ENCODE assay signal across 17 cellular contexts in the genomic region with DNA sequence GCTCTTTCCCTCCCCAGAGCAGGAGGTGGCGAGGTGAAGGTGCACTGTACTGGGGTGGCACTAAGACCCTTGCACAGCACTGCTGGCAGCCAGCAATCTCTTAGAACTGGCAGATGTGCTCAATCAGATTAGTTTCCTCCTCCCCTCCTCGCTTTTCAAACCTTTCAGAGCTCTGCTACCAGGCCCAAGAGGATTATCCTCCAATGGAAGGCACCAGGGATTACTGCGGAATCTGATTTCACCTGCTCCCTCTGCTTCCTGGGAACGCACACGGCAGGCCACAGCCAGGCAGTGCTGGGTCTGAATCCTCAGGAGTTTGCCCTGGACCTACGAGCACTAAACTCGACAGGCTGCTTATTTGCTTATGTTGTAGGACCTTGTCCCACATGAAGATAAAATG. TPM values are rescaled to one million over a fixed set of nuclear protein-coding genes. Genes with fewer than 3 reads are reported as not detected.
DNase-seq lines count a peak whose midpoint lies in the region; ATAC-seq and TF ChIP-seq lines count a peak whose summit lies in the region.
"Had no signal": no experiment of that assay in that cellular context is flagged by ENCODE, and none has a peak within 500 bp of the region (broad histone marks: within the 10 kb centered on the region; RNA-seq: fewer than 3 reads in every experiment).

No MANE protein-coding gene starts in this region.

- H3K4me1 ChIP-seq in spleen: peaks cover 17 to 55% (median 39%) of the 10 kb centered on the region in 6 donors
- H3K4me1 ChIP-seq: ascending aorta, gastrocnemius medialis had no signal

- H3K36me3 Mint-ChIP-seq in endothelial cell (ENCODE audit: low read depth, unreplicated experiment) (peaks cover 43% of the 10 kb centered on the region), CD14-positive monocyte (no peaks in the 10 kb centered on the region)

- no peak for TF ChIP-seq POLR2A in spleen (IDR thresholded peaks at IDR 0.05)

- ATAC-seq in Right ventricle myocardium inferior: no peak
- ATAC-seq in GM18502 (IDR thresholded peaks at IDR 0.05; ENCODE audit: poor library complexity, unreplicated experiment): no peak
- ATAC-seq: gastrocnemius medialis, PC-3 had no signal

- H3K9me3 Mint-ChIP-seq in endothelial cell (ENCODE audit: unreplicated experiment) (no peaks in the 10 kb centered on the region), CD14-positive monocyte (peaks cover 0 to 2% (median 0%) of the 10 kb centered on the region in 7 donors)
- H3K9me3 Mint-ChIP-seq: activated T-helper 2 cell treated with anti-CD3 and anti-CD28 coated beads, Interferon-gamma antibody, Interleukin-2, Interleukin-4, amounts not matched to agents 10 μg/mL and 5 μg/mL and 100 μg/mL, durations not matched to agents 14 hours and 24 hours and 36 hours had no signal

- H3K4me3 Mint-ChIP-seq in endothelial cell (ENCODE audit: unreplicated experiment) (peak overlapping the region; percentile 47), CD14-positive monocyte (no peak overlapping the region)

- H3K4me1 Mint-ChIP-seq in endothelial cell (ENCODE audit: unreplicated experiment) (peaks cover 52% of the 10 kb centered on the region), CD14-positive monocyte (peaks cover 20% of the 10 kb centered on the region)

- H3K27me3 Mint-ChIP-seq in endothelial cell (ENCODE audit: unreplicated experiment) (peaks cover 10% of the 10 kb centered on the region), CD14-positive monocyte (ENCODE audit: low read depth in 3 of 3) (peaks cover 9 to 13% (median 12%) of the 10 kb centered on the region in 3 donors)

- peaks cover 0 to 6% (median 0%) of the 10 kb centered on the region in 7 donors for H3K27me3 ChIP-seq in spleen (replicated peaks in 1 of 7)
- H3K27me3 ChIP-seq: ascending aorta, gastrocnemius medialis, right atrium auricular region had no signal

- TF ChIP-seq CTCF in endothelial cell (IDR thresholded peaks at IDR 0.05; ENCODE audit: unreplicated experiment) (no peak), spleen (IDR thresholded peaks at IDR 0.05 in 8 of 11, conservative IDR thresholded peaks at IDR 0.05 in 3 of 11) (no peak), GM10266 (IDR thresholded peaks at IDR 0.05; ENCODE audit: control insufficient read depth, insufficient read depth, low read depth, missing control alignments) (no peak), CD14-positive monocyte (IDR thresholded peaks at IDR 0.05) (no peak)

- 60 to 71% (median 69%) methylated on average over 7 of the region's 7 CpGs for WGBS in spleen, 5 donors

- peak overlapping the region; percentile 89 for H3K27ac Mint-ChIP-seq in endothelial cell (ENCODE audit: unreplicated experiment)
- no peak overlapping the region for H3K27ac Mint-ChIP-seq in CD14-positive monocyte
- H3K27ac Mint-ChIP-seq: activated T-helper 2 cell treated with anti-CD3 and anti-CD28 coated beads, Interferon-gamma antibody, Interleukin-2, Interleukin-4, amounts not matched to agents 10 μg/mL and 5 μg/mL and 100 μg/mL, durations not matched to agents 14 hours and 24 hours and 36 hours had no signal

- peaks cover 0 to 26% (median 0%) of the 10 kb centered on the region in 6 donors for H3K36me3 ChIP-seq in spleen
- H3K36me3 ChIP-seq: ascending aorta, gastrocnemius medialis, right atrium auricular region had no signal

- DNase-seq in ELF-1 (ENCODE audit: low read depth, low spot score) (peak; percentile 44), NCI-H69 (lab: John Stamatoyannopoulos, UW) (peak; percentile 57), endothelial cell (ENCODE audit: low spot score) (no peak), spleen (peak; percentile 49), GM10266 (ENCODE audit: extremely low spot score) (no peak), Right ventricle myocardium inferior (ENCODE audit: missing footprints) (no peak), CD14-positive monocyte (ENCODE audit: low spot score) (no peak)
- DNase-seq: effector CD4-positive, alpha-beta T cell; gastrocnemius medialis; NCI-H187; PC-3 had no signal

- H3K9me3 ChIP-seq in spleen: no peaks in the 10 kb centered on the region
- H3K9me3 ChIP-seq: ascending aorta, gastrocnemius medialis, right atrium auricular region had no signal

- peak overlapping the region in 1 of 8 donors; percentile 14 for H3K27ac ChIP-seq in spleen
- H3K27ac ChIP-seq: ascending aorta, gastrocnemius medialis, KMS-11, right atrium auricular region had no signal

- intact Hi-C loops in spleen (cut with DNase I; ENCODE audit: low total_unique reads) (no loop called here), Right ventricle myocardium inferior (cut with DNase I) (loop anchor here (10.0 kb wide), 1 partner anchor 237 kb away; no protein-coding TSS in a partner anchor), CD14-positive monocyte (cut with micrococcal nuclease) (no loop called here)

- no peak overlapping the region for H3K4me3 ChIP-seq in spleen
- H3K4me3 ChIP-seq: ascending aorta, gastrocnemius medialis, right atrium auricular region had no signal

RNA-seq across cellular contexts. Expression of a gene that starts 32.8 kb away (rescaled TPM):
- 1.2 TPM for total RNA-seq in endothelial cell (ENCODE audit: unreplicated experiment)
- not detected for total RNA-seq in spleen
- polyA plus RNA-seq in spleen: under 1 TPM in 1 of 3 donors, not detected in 2; 0.24 TPM
- total RNA-seq in Right ventricle myocardium inferior: 3.5 TPM
- not detected for polyA plus RNA-seq in CD14-positive monocyte
- total RNA-seq: activated T-helper 2 cell treated with anti-CD3 and anti-CD28 coated beads, Interferon-gamma antibody, Interleukin-2, Interleukin-4, amounts not matched to agents 10 μg/mL and 5 μg/mL and 100 μg/mL, durations not matched to agents 14 hours and 24 hours and 36 hours; ascending aorta; gastrocnemius medialis; PC-3; right atrium auricular region; T-helper 1 cell treated with Interleukin-12 subunit alpha and Interleukin-12 subunit beta and Interleukin-4 antibody, amounts not matched to agents 30 ng/mL and 1 ng/mL, for 36 hours had no signal

RNA-seq across cellular contexts. Expression of a gene that starts 50.2 kb away (rescaled TPM):
- total RNA-seq in endothelial cell (ENCODE audit: unreplicated experiment): 65.0 TPM
- total RNA-seq in spleen: 10 to 100 TPM; 11.7 to 24.9 (median 19.3) TPM
- 1 to 10 TPM; 1.3 to 3.4 (median 1.8) TPM for polyA plus RNA-seq in spleen
- 10.2 TPM for total RNA-seq in Right ventricle myocardium inferior
- polyA plus RNA-seq in CD14-positive monocyte: not detected
- total RNA-seq: activated T-helper 2 cell treated with anti-CD3 and anti-CD28 coated beads, Interferon-gamma antibody, Interleukin-2, Interleukin-4, amounts not matched to agents 10 μg/mL and 5 μg/mL and 100 μg/mL, durations not matched to agents 14 hours and 24 hours and 36 hours; ascending aorta; T-helper 1 cell treated with Interleukin-12 subunit alpha and Interleukin-12 subunit beta and Interleukin-4 antibody, amounts not matched to agents 30 ng/mL and 1 ng/mL, for 36 hours had no signal

Comparison
In these comparisons a context has a peak if more than half of its experiments do, and no peak if none do; other contexts are left out.
1. DNase-seq: peak in ELF-1 (single experiment), NCI-H69 (single experiment) and spleen (single experiment); none in endothelial cell (single experiment), GM10266 (single experiment), Right ventricle myocardium inferior (single experiment) and CD14-positive monocyte (single experiment).